Comparison of ENCODE assay signal across 10 cellular contexts in the genomic region with DNA sequence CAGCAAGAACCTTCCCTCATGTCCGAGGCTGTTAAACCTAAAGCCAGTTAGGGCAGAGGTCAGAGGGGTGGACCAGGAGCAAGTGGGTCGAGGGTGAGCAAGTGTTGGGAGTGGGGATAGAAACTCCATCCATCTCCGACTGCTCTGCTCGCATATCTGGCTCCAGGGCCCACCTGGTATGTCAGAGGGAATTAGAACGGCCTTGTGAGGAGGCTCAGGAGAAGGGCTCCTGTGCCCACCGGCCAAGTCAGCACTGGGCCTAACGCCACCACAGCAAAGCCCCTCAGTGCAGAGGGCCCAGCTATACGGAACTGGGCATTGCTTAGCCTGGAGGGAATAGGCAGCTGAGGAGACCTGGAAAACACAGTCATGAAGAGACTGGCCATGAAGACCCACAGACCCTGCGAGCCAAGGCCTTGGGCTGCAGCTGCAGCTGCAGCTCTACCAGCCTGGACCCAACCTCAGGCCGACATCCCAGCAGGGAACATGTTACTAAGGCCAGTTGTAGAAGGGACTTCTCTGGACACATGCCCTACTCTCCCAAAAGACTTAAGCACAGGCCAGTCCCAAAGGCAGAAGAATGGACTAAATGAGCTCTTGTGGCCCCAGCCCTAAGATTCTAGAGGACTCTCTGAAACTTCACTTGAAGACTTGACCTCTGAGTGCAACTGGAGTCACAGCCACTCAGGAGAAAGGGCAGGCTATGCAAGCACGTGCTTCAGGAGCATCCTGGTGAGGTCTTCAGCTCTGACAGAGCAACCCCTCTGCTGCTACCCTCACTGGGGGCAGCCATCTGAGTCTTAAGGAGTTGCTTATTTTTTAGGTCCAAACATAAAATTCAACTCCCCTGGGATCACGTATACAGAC. TPM values are rescaled to one million over a fixed set of nuclear protein-coding genes. Genes with fewer than 3 reads are reported as not detected.
DNase-seq lines count a peak whose midpoint lies in the region; ATAC-seq and TF ChIP-seq lines count a peak whose summit lies in the region.
"Had no signal": no experiment of that assay in that cellular context is flagged by ENCODE, and none has a peak within 500 bp of the region (broad histone marks: within the 10 kb centered on the region; RNA-seq: fewer than 3 reads in every experiment).

No MANE protein-coding gene starts in this region.

- peak overlapping the region; percentile 97 for H3K27ac Mint-ChIP-seq in activated naive CD4-positive, alpha-beta T cell treated with anti-CD3 and anti-CD28 coated beads, Interleukin-2, amount 10 ng/mL, durations not matched to agents 7 days and 5 days
- peak overlapping the region; percentile 100 for H3K27ac Mint-ChIP-seq in T-helper 17 cell

- H3K27me3 Mint-ChIP-seq in activated naive CD4-positive, alpha-beta T cell treated with anti-CD3 and anti-CD28 coated beads, Interleukin-2, amount 10 ng/mL, durations not matched to agents 7 days and 5 days: peaks cover 8% of the 10 kb centered on the region
- no peaks in the 10 kb centered on the region for H3K27me3 Mint-ChIP-seq in T-helper 17 cell

- no peaks in the 10 kb centered on the region for H3K9me3 ChIP-seq in T-helper 17 cell (ENCODE audit: control insufficient read depth, low read length, poor library complexity, severe bottlenecking)
- no peaks in the 10 kb centered on the region for H3K9me3 ChIP-seq in upper lobe of right lung
- H3K9me3 ChIP-seq in MG63: no peaks in the 10 kb centered on the region
- H3K9me3 ChIP-seq: SK-N-SH had no signal

- peaks cover 93% of the 10 kb centered on the region for H3K4me1 Mint-ChIP-seq in activated naive CD4-positive, alpha-beta T cell treated with anti-CD3 and anti-CD28 coated beads, Interleukin-2, amount 10 ng/mL, durations not matched to agents 7 days and 5 days
- H3K4me1 Mint-ChIP-seq in T-helper 17 cell: peaks cover 88% of the 10 kb centered on the region

- H3K27ac ChIP-seq in epithelial cell of prostate (peak overlapping the region; percentile 89), upper lobe of right lung (peak overlapping the region; percentile 47)

- POLR2A ChIA-PET in GM10248 (lab: Yijun Ruan, JAX): interaction anchor here (0.6 to 1.0 kb wide), 2 partner anchors 270 to 333 kb away, joined by 3 to 6 read pairs; no protein-coding TSS in a partner anchor

- peak; percentile 41 for DNase-seq in activated naive CD4-positive, alpha-beta T cell treated with anti-CD3 and anti-CD28 coated beads, Interleukin-2, amount 10 ng/mL, durations not matched to agents 7 days and 5 days
- no peak for DNase-seq in activated naive CD4-positive, alpha-beta T cell treated with anti-CD3 and anti-CD28 coated beads, Interleukin-2, amount 50 U/mL, for 16 hours
- DNase-seq in T-helper 17 cell (no peak), epithelial cell of prostate (ENCODE audit: low read depth, low spot score) (no peak), upper lobe of right lung (no peak), MG63 (no peak), GM10248 (ENCODE audit: extremely low spot score) (no peak), hepatic stellate cell (ENCODE audit: low spot score) (no peak)
- DNase-seq: NCI-H526, SK-N-SH had no signal

- H3K4me3 ChIP-seq in upper lobe of right lung (no peak overlapping the region), MG63 (no peak overlapping the region)

- intact Hi-C loops in upper lobe of right lung (cut with DNase I): loop anchor here (10.0 kb wide), 1 partner anchor 170 kb away; no protein-coding TSS in a partner anchor

- no peak for TF ChIP-seq CTCF in upper lobe of right lung (IDR thresholded peaks at IDR 0.05)
- TF ChIP-seq CTCF in GM10248 (IDR thresholded peaks at IDR 0.05; ENCODE audit: control extremely low read depth, extremely low read depth, low read depth, missing control alignments): no peak

- H3K36me3 ChIP-seq in upper lobe of right lung: no peaks in the 10 kb centered on the region
- H3K36me3 ChIP-seq in MG63: no peaks in the 10 kb centered on the region

- peak overlapping the region; percentile 80 for H3K4me3 Mint-ChIP-seq in activated naive CD4-positive, alpha-beta T cell treated with anti-CD3 and anti-CD28 coated beads, Interleukin-2, amount 10 ng/mL, durations not matched to agents 7 days and 5 days
- peak overlapping the region; percentile 86 for H3K4me3 Mint-ChIP-seq in T-helper 17 cell

- H3K9me3 Mint-ChIP-seq in activated naive CD4-positive, alpha-beta T cell treated with anti-CD3 and anti-CD28 coated beads, Interleukin-2, amount 10 ng/mL, durations not matched to agents 7 days and 5 days: no peaks in the 10 kb centered on the region

- CTCF ChIA-PET in activated naive CD4-positive, alpha-beta T cell treated with anti-CD3 and anti-CD28 coated beads, Interleukin-2, amount 10 ng/mL, durations not matched to agents 7 days and 5 days (lab: Charles Lee): interaction anchor here (1.0 to 3.5 kb wide), 13 partner anchors 9 to 614 kb away, joined by 3 to 139 read pairs (median 6); no protein-coding TSS in a partner anchor
- CTCF ChIA-PET in GM10248 (lab: Yijun Ruan, JAX): interaction anchor here (0.6 to 3.5 kb wide), 28 partner anchors 8 to 331 kb away, joined by 3 to 210 read pairs (median 13); partner anchors contain the start of genes ABHD4, DAD1 and OXA1L

- H3K4me1 ChIP-seq in upper lobe of right lung: peaks cover 46% of the 10 kb centered on the region

- H3K36me3 Mint-ChIP-seq in activated naive CD4-positive, alpha-beta T cell treated with anti-CD3 and anti-CD28 coated beads, Interleukin-2, amount 10 ng/mL, durations not matched to agents 7 days and 5 days: peaks cover 58% of the 10 kb centered on the region
- H3K36me3 Mint-ChIP-seq in T-helper 17 cell (ENCODE audit: low read depth): peaks cover 15% of the 10 kb centered on the region

- H3K27me3 ChIP-seq in upper lobe of right lung: no peaks in the 10 kb centered on the region
- H3K27me3 ChIP-seq in MG63: no peaks in the 10 kb centered on the region

- ATAC-seq in T-helper 17 cell (no peak), upper lobe of right lung (no peak)

RNA-seq across cellular contexts. Expression of gene DAD1, which starts 34.1 kb away (rescaled TPM):
- total RNA-seq in T-helper 17 cell (10 to 100 TPM; 95.4 to 96.0 TPM), upper lobe of right lung (184 TPM)
- 275 and 292 TPM in 2 replicates for total RNA-seq in MG63 (2014; rRNA removed; shearing (Covaris generic); ENCODE audit: low replicate concordance)

RNA-seq across cellular contexts. Expression of gene ABHD4, which starts 43.2 kb away (rescaled TPM):
- 10 to 100 TPM; 12.3 to 19.0 TPM for total RNA-seq in T-helper 17 cell
- 34.2 TPM for total RNA-seq in upper lobe of right lung
- total RNA-seq in MG63 (2014; rRNA removed; shearing (Covaris generic); ENCODE audit: low replicate concordance): 0.89 and 15.5 TPM in 2 replicates
